In genomic region chr1:72235931-72236330, GRCh38 we compare ENCODE assay signal across 1 cellular context. TPM values are rescaled to one million over a fixed set of nuclear protein-coding genes. Genes with fewer than 3 reads are reported as not detected.
"Had no signal": no experiment of that assay in that cellular context is flagged by ENCODE, and none has a peak within 500 bp of the region (broad histone marks: within the 10 kb centered on the region; RNA-seq: fewer than 3 reads in every experiment).

No MANE protein-coding gene starts in this region.

RNA-seq across cellular contexts. Expression of gene NEGR1, which starts 46.4 kb away (rescaled TPM):
- total RNA-seq: GM12878 had no signal
